8 cellular contexts compared by ENCODE assay signal in the genomic region with DNA sequence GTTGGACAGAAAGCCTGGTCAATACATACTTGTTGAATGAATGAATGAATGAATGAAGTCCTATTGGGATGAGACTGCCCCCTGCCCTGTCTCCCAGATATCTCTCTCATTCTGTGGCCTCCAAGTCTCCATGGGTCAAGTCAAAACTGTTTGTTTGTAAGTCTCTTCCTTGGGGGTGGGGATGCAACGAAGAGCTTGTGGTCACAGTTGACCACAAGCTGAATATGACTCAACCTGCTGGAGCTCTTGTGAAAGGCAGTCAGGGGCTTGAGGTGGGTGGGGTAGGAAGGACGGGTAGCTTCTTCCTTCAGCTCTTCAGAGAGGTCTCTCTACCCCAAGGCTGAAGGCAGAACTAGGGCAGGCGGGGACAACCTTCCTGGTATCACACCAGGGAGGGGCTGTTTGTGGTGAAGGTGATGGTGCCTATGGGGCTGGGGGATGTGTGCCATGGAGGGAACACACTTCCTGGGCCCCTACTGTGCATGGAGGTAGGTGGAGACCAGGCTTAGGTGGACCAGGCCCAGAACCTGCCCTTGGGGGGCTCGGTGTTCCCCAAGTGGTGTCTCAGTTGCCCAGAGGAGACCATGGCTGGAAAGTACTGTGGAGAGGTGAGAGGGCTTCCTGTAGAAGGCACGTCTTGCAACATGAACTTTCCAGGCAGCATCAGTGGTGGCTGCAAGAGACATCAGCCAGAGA. TPM values are rescaled to one million over a fixed set of nuclear protein-coding genes. Genes with fewer than 3 reads are reported as not detected.
DNase-seq lines count a peak whose midpoint lies in the region; ATAC-seq and TF ChIP-seq lines count a peak whose summit lies in the region.

No MANE protein-coding gene starts in this region.

- peak; percentile 77 for ATAC-seq in HG02759 (IDR thresholded peaks at IDR 0.05; ENCODE audit: unreplicated experiment)

- H3K27ac ChIP-seq in Peyer's patch (peak overlapping the region; percentile 58 to 80 (median 66)), right atrium auricular region (no peak overlapping the region), endodermal cell (ENCODE audit: low read depth, low read length) (no peak overlapping the region), esophagus muscularis mucosa (replicated peaks in 1 of 4) (no peak overlapping the region)

- H3K4me1 ChIP-seq in Peyer's patch (peaks cover 0 to 25% (median 14%) of the 10 kb centered on the region in 4 donors), right atrium auricular region (no peaks in the 10 kb centered on the region), endodermal cell (ENCODE audit: control insufficient read depth, insufficient read depth, low read length) (no peaks in the 10 kb centered on the region), esophagus muscularis mucosa (peaks cover 0 to 4% (median 0%) of the 10 kb centered on the region in 4 donors)

- DNase-seq in GDM1 (lab: John Stamatoyannopoulos, UW) = peak; percentile 83
- DNase-seq in Peyer's patch = peak in 2 of 3 donors; percentile 70 to 86
- peak; percentile 38 to 49 for DNase-seq in activated T-helper 1 cell treated with anti-CD3 and anti-CD28 coated beads, Interleukin-2, amount 50 U/mL, for 16 hours (ENCODE audit: low read depth in 1 of 2, low spot score in 1 of 2)
- DNase-seq in right atrium auricular region (ENCODE audit: low spot score) = peak; percentile 67
- peak; percentile 34 to 59 for DNase-seq in stimulated activated CD8-positive, alpha-beta memory T cell treated with anti-CD3 and anti-CD28 coated beads, Interleukin-4, amount 100 ng/mL, for 4 hours (ENCODE audit: low read depth in 2 of 2, low spot score in 1 of 2)
- DNase-seq in endodermal cell = no peak
- no peak for DNase-seq in esophagus muscularis mucosa (ENCODE audit: extremely low spot score)

- no peaks in the 10 kb centered on the region for H3K9me3 Mint-ChIP-seq in endodermal cell

- no peak overlapping the region for H3K9ac ChIP-seq in endodermal cell (ENCODE audit: extremely low read depth, low read length, poor library complexity, severe bottlenecking)

- no peak overlapping the region for H3K27ac Mint-ChIP-seq in endodermal cell

- intact Hi-C loops in esophagus muscularis mucosa (cut with DNase I) = no loop called here

- no peak overlapping the region for H3K4me3 Mint-ChIP-seq in endodermal cell

- no peaks in the 10 kb centered on the region for H3K27me3 ChIP-seq in Peyer's patch
- no peaks in the 10 kb centered on the region for H3K27me3 ChIP-seq in right atrium auricular region
- H3K27me3 ChIP-seq in endodermal cell (ENCODE audit: control insufficient read depth, insufficient read depth, low read length, poor library complexity, severe bottlenecking) = no peaks in the 10 kb centered on the region
- no peaks in the 10 kb centered on the region for H3K27me3 ChIP-seq in esophagus muscularis mucosa

- WGBS in endodermal cell (ENCODE audit: insufficient coverage in 1 of 2, insufficient read length in 1 of 2), 2 experiments = 84% methylated on average over 5 of the region's 5 CpGs; no CpG with 5 or more reads in 1 of the 2 experiments
- WGBS in esophagus muscularis mucosa = 76% methylated on average over 5 of the region's 5 CpGs

- H3K4me1 Mint-ChIP-seq in endodermal cell = no peaks in the 10 kb centered on the region

- no peak for TF ChIP-seq CTCF in Peyer's patch (IDR thresholded peaks at IDR 0.05)
- no peak for TF ChIP-seq CTCF in right atrium auricular region (IDR thresholded peaks at IDR 0.05)
- TF ChIP-seq CTCF in endodermal cell (conservative IDR thresholded peaks at IDR 0.05) = no peak
- no peak for TF ChIP-seq CTCF in esophagus muscularis mucosa (IDR thresholded peaks at IDR 0.05)

- H3K4me3 ChIP-seq in Peyer's patch (peak overlapping the region in 1 of 4 donors; percentile 12), right atrium auricular region (no peak overlapping the region), endodermal cell (ENCODE audit: low read length) (no peak overlapping the region), esophagus muscularis mucosa (no peak overlapping the region)

- H3K36me3 ChIP-seq in Peyer's patch = no peaks in the 10 kb centered on the region
- H3K36me3 ChIP-seq in right atrium auricular region = no peaks in the 10 kb centered on the region
- H3K36me3 ChIP-seq in endodermal cell (ENCODE audit: control insufficient read depth, insufficient read depth, low read length) = no peaks in the 10 kb centered on the region
- no peaks in the 10 kb centered on the region for H3K36me3 ChIP-seq in esophagus muscularis mucosa

- no peak for TF ChIP-seq EP300 in esophagus muscularis mucosa (IDR thresholded peaks at IDR 0.05)

- H3K9me3 ChIP-seq in Peyer's patch = no peaks in the 10 kb centered on the region
- no peaks in the 10 kb centered on the region for H3K9me3 ChIP-seq in right atrium auricular region
- H3K9me3 ChIP-seq in endodermal cell (ENCODE audit: control insufficient read depth, low read length) = no peaks in the 10 kb centered on the region
- H3K9me3 ChIP-seq in esophagus muscularis mucosa = no peaks in the 10 kb centered on the region

- TF ChIP-seq POLR2A in Peyer's patch (IDR thresholded peaks at IDR 0.05) (peak in 1 of 2 donors; percentile 15), esophagus muscularis mucosa (IDR thresholded peaks at IDR 0.05; ENCODE audit: low read depth) (no peak)

- no peaks in the 10 kb centered on the region for H3K36me3 Mint-ChIP-seq in endodermal cell (ENCODE audit: low read depth)

- peaks cover 12% of the 10 kb centered on the region for H3K27me3 Mint-ChIP-seq in endodermal cell (ENCODE audit: insufficient read depth)

RNA-seq across cellular contexts. Expression of gene MYO1F, which starts 8.0 kb away (rescaled TPM):
- total RNA-seq in Peyer's patch (100 to 1,000 TPM in 1 of 4 donors, 10 to 100 TPM in 3; 10.8 to 168 (median 22.1) TPM), right atrium auricular region (10 to 100 TPM in 1 of 2 donors, 1 to 10 TPM in 1; 4.4 to 10.8 TPM), endodermal cell (1 to 10 TPM in 1 of 2 donors, under 1 TPM in 1; 0.57 to 1.1 TPM), esophagus muscularis mucosa (10 to 100 TPM in 2 of 4 donors, 1 to 10 TPM in 2; 7.2 to 21.2 (median 13.3) TPM)
- 0.68 TPM for polyA plus RNA-seq in endodermal cell (2013, experiment 1 of 2)
- polyA plus RNA-seq in endodermal cell (2013, experiment 2 of 2) = 0.33 TPM

RNA-seq across cellular contexts. Expression of gene ADAMTS10, which starts 41.3 kb away (rescaled TPM):
- total RNA-seq in Peyer's patch (10 to 100 TPM in 3 of 4 donors, not detected in 1; 26.5 to 92.4 (median 37.2) TPM), right atrium auricular region (10 to 100 TPM; 13.1 to 14.9 TPM), endodermal cell (10 to 100 TPM; 19.3 to 35.9 TPM), esophagus muscularis mucosa (10 to 100 TPM; 13.1 to 25.7 (median 20.3) TPM)
- polyA plus RNA-seq in endodermal cell (2013, experiment 1 of 2) = 45.0 TPM
- 37.3 TPM for polyA plus RNA-seq in endodermal cell (2013, experiment 2 of 2)

RNA-seq across cellular contexts. Expression of gene ZNF414, which starts 55.2 kb away (rescaled TPM):
- 10 to 100 TPM; 12.4 to 45.2 (median 24.1) TPM for total RNA-seq in Peyer's patch
- 10 to 100 TPM in 1 of 2 donors, 1 to 10 TPM in 1; 8.2 to 13.5 TPM for total RNA-seq in right atrium auricular region
- total RNA-seq in endodermal cell = 10 to 100 TPM; 22.6 to 23.7 TPM
- 20.2 TPM for polyA plus RNA-seq in endodermal cell (2013, experiment 1 of 2)
- polyA plus RNA-seq in endodermal cell (2013, experiment 2 of 2) = 25.0 TPM
- 10 to 100 TPM; 11.3 to 24.5 (median 17.1) TPM for total RNA-seq in esophagus muscularis mucosa

Comparison
In these comparisons a context has a peak if more than half of its experiments do, and no peak if none do; other contexts are left out.
1. DNase-seq: peak in GDM1 (single experiment), Peyer's patch (2 of 3), activated T-helper 1 cell treated with anti-CD3 and anti-CD28 coated beads, Interleukin-2, amount 50 U/mL, for 16 hours (2 of 2), right atrium auricular region (single experiment) and stimulated activated CD8-positive, alpha-beta memory T cell treated with anti-CD3 and anti-CD28 coated beads, Interleukin-4, amount 100 ng/mL, for 4 hours (2 of 2); none in endodermal cell (single experiment) and esophagus muscularis mucosa (single experiment).
2. H3K27ac ChIP-seq: peak in Peyer's patch (4 of 4); none in right atrium auricular region (0 of 2), endodermal cell (single experiment) and esophagus muscularis mucosa (0 of 4).